8 cellular contexts compared by ENCODE assay signal in genomic region chr10:114172776-114173555, GRCh38. TPM values are rescaled to one million over a fixed set of nuclear protein-coding genes. Genes with fewer than 3 reads are reported as not detected.
A peak's percentile ranks its signal among the peaks of the same experiment; 100 is the strongest.
DNase-seq lines count a peak whose midpoint lies in the region; ATAC-seq and TF ChIP-seq lines count a peak whose summit lies in the region.

No MANE protein-coding gene starts in this region.

- H3K9ac ChIP-seq in PC-3 (ENCODE audit: low read length): peak overlapping the region; percentile 88

- H3K36me3 ChIP-seq in PC-3 (ENCODE audit: low read depth, low read length): peaks cover 19% of the 10 kb centered on the region
- H3K36me3 ChIP-seq in osteoblast (ENCODE audit: insufficient read depth, low read length): peaks cover 4% of the 10 kb centered on the region

- H3K4me2 ChIP-seq in PC-3 (ENCODE audit: low read length): peak overlapping the region; percentile 96
- H3K4me2 ChIP-seq in osteoblast (ENCODE audit: insufficient read depth, low read length): peak overlapping the region; percentile 94

- POLR2A ChIA-PET in PC-3 (lab: Charles Lee; ENCODE audit: unreplicated experiment): interaction anchor here (0.5 kb wide), 1 partner anchor 133 kb away, joined by 3 read pairs; no protein-coding TSS in a partner anchor

- DNase-seq in G401 (ENCODE audit: low spot score) (peak; percentile 55), PC-3 (no peak), epithelial cell of esophagus (ENCODE audit: low read depth) (peak; percentile 44), osteoblast (ENCODE audit: insufficient read length, low spot score, missing footprints) (peak; percentile 15), NK-92 (lab: John Stamatoyannopoulos, UW; ENCODE audit: unreplicated experiment) (no peak), Ammon's horn (ENCODE audit: low spot score) (no peak), NCI-H146 treated with DMSO at 0.1 percent for 48 hours (lab: John Stamatoyannopoulos, UW; ENCODE audit: unreplicated experiment) (no peak), glomerular visceral epithelial cell (ENCODE audit: extremely low spot score) (no peak)

- H3K27ac ChIP-seq in PC-3 (ENCODE audit: low read length) (no peak overlapping the region), osteoblast (ENCODE audit: low read depth, low read length) (peak overlapping the region; percentile 92)

- H2AFZ ChIP-seq in PC-3 (ENCODE audit: low read length): peak overlapping the region; percentile 93
- peak overlapping the region; percentile 95 for H2AFZ ChIP-seq in osteoblast (ENCODE audit: low read length)

- H3K4me1 ChIP-seq in PC-3 (ENCODE audit: insufficient read depth, low read length): peaks cover 11% of the 10 kb centered on the region; the same call in 1 of the 2 replicates
- peaks cover 17% of the 10 kb centered on the region for H3K4me1 ChIP-seq in osteoblast (ENCODE audit: insufficient read depth, low read length)

- H3K9me3 ChIP-seq in PC-3 (ENCODE audit: low read length) (peaks cover 5% of the 10 kb centered on the region; the same call in 1 of the 2 replicates), osteoblast (ENCODE audit: low read depth, low read length) (no peaks in the 10 kb centered on the region)

- no peaks in the 10 kb centered on the region for H3K9me2 ChIP-seq in PC-3 (replicated peaks; ENCODE audit: low read length)

- intact Hi-C loops in PC-3 (cut with micrococcal nuclease): no loop called here

- no peaks in the 10 kb centered on the region for H3F3A ChIP-seq in PC-3 (ENCODE audit: low read length, unreplicated experiment)

- H3K27me3 ChIP-seq in PC-3 (ENCODE audit: low read length) (no peaks in the 10 kb centered on the region), osteoblast (ENCODE audit: insufficient read depth, low read length) (peaks cover 6% of the 10 kb centered on the region)

- in situ Hi-C loops in G401 (cut with HindIII; ENCODE audit: low sequenced_read_pairs): no loop called here

- H3K79me2 ChIP-seq in PC-3 (ENCODE audit: low read length) (peaks cover 58% of the 10 kb centered on the region), osteoblast (ENCODE audit: insufficient read depth, low read length) (peaks cover 61% of the 10 kb centered on the region)

- CTCF ChIA-PET in PC-3 (lab: Charles Lee): no interaction called here

- H4K20me1 ChIP-seq in PC-3 (ENCODE audit: low read length): peaks cover 11% of the 10 kb centered on the region; the same call in 1 of the 2 replicates
- H4K20me1 ChIP-seq in osteoblast (ENCODE audit: insufficient read depth, low read length): peaks cover 21% of the 10 kb centered on the region

- H3K4me3 ChIP-seq in PC-3 (ENCODE audit: low read length) (peak overlapping the region; percentile 98), epithelial cell of esophagus (ENCODE audit: low read length) (peak overlapping the region; percentile 99), osteoblast (ENCODE audit: insufficient read depth, low read length) (peak overlapping the region; percentile 99)

- TF ChIP-seq CTCF in PC-3 (conservative IDR thresholded peaks at IDR 0.05; ENCODE audit: low read depth, low read length) (no peak), epithelial cell of esophagus (IDR thresholded peaks at IDR 0.05; ENCODE audit: insufficient read depth, low read depth, low read length, missing control alignments) (no peak), osteoblast (IDR thresholded peaks at IDR 0.05; ENCODE audit: extremely low read depth, low read depth, low read length) (no peak)

- BruUV-seq in PC-3 (replicated peaks; lab: Mats Ljungman, UMichigan): no TSS peak

- no peak for ATAC-seq in PC-3

RNA-seq across cellular contexts. Expression of gene CCDC186, which starts 1.0 kb away (rescaled TPM):
- 5.6 and 6.8 TPM in 2 replicates for total RNA-seq in G401 (2014; rRNA removed; shearing (Covaris generic))
- 4.4 and 5.7 TPM in 2 replicates for total RNA-seq in PC-3 (2014; rRNA removed)
- 17.0 and 18.0 TPM in 2 replicates for total RNA-seq in osteoblast

RNA-seq across cellular contexts. Expression of gene TDRD1, which starts 6.2 kb away (rescaled TPM):
- total RNA-seq in G401 (2014; rRNA removed; shearing (Covaris generic)): not detected in 2 replicates
- not detected in 2 replicates for total RNA-seq in PC-3 (2014; rRNA removed)
- 0.59 and 0.72 TPM in 2 replicates for total RNA-seq in osteoblast

Comparison
In these comparisons a context has a peak if more than half of its experiments do, and no peak if none do; other contexts are left out.
1. DNase-seq: peak in G401 (single experiment), epithelial cell of esophagus (single experiment) and osteoblast (single experiment); none in PC-3 (single experiment), NK-92 (single experiment), Ammon's horn (single experiment), NCI-H146 treated with DMSO at 0.1 percent for 48 hours (single experiment) and glomerular visceral epithelial cell (single experiment).
2. Peak in every context shown above with its lines, with median percentiles within 50 percentile points of each other: H3K4me3 ChIP-seq.